Comparison of ENCODE assay signal across 15 cellular contexts in genomic region chr4:139956436-139957107, GRCh38.
A peak's percentile ranks its signal among the peaks of the same experiment; 100 is the strongest.
DNase-seq lines count a peak whose midpoint lies in the region; ATAC-seq and TF ChIP-seq lines count a peak whose summit lies in the region.
"Had no signal": no experiment of that assay in that cellular context is flagged by ENCODE, and none has a peak within 500 bp of the region (broad histone marks: within the 10 kb centered on the region; RNA-seq: fewer than 3 reads in every experiment).

No MANE protein-coding gene starts in this region.

- H3K4me3 Mint-ChIP-seq in endodermal cell, result no peak overlapping the region
- H3K4me3 Mint-ChIP-seq: CD14-positive monocyte; stimulated activated effector memory CD8-positive, alpha-beta T cell treated with anti-CD3 and anti-CD28 coated beads, Interleukin-12 subunit alpha, Interleukin-12 subunit beta, amount 100 ng/mL, for 72 hours had no signal

- no peak overlapping the region for H3K4me3 ChIP-seq in Karpas-422 (ENCODE audit: low read length)
- H3K4me3 ChIP-seq in left lung, result no peak overlapping the region
- H3K4me3 ChIP-seq in endodermal cell (ENCODE audit: low read length), result no peak overlapping the region
- H3K4me3 ChIP-seq: psoas muscle had no signal

- no peak overlapping the region for H3K9ac ChIP-seq in Karpas-422 (ENCODE audit: low read length)
- H3K9ac ChIP-seq in endodermal cell (ENCODE audit: extremely low read depth, low read length, poor library complexity, severe bottlenecking), result no peak overlapping the region

- no peak overlapping the region for H2AFZ ChIP-seq in Karpas-422 (ENCODE audit: low read length)

- H3K27me3 Mint-ChIP-seq in endodermal cell (ENCODE audit: insufficient read depth), result no peaks in the 10 kb centered on the region

- intact Hi-C loops in left lung (cut with DNase I), result no loop called here

- H3K9me3 ChIP-seq in Karpas-422 (ENCODE audit: low read length) (no peaks in the 10 kb centered on the region), left lung (no peaks in the 10 kb centered on the region), endodermal cell (ENCODE audit: control insufficient read depth, low read length) (peaks cover 9% of the 10 kb centered on the region)
- H3K9me3 ChIP-seq: psoas muscle had no signal

- WGBS in endodermal cell (ENCODE audit: insufficient coverage in 1 of 2, insufficient read length in 1 of 2), 2 experiments, result 87 to 97% methylated on average over 6 to 7 of the region's 7 CpGs

- H3K4me1 ChIP-seq in Karpas-422 (ENCODE audit: low read length), result peaks cover 70% of the 10 kb centered on the region
- peaks cover 0 to 2% of the 10 kb centered on the region in 2 donors for H3K4me1 ChIP-seq in left lung
- peaks cover 13% of the 10 kb centered on the region for H3K4me1 ChIP-seq in endodermal cell (ENCODE audit: control insufficient read depth, insufficient read depth, low read length)

- peaks cover 9% of the 10 kb centered on the region for H3K36me3 Mint-ChIP-seq in endodermal cell (ENCODE audit: low read depth)
- H3K36me3 Mint-ChIP-seq: CD14-positive monocyte; stimulated activated effector memory CD8-positive, alpha-beta T cell treated with anti-CD3 and anti-CD28 coated beads, Interleukin-12 subunit alpha, Interleukin-12 subunit beta, amount 100 ng/mL, for 72 hours had no signal

- no peaks in the 10 kb centered on the region for H3K36me3 ChIP-seq in Karpas-422 (ENCODE audit: insufficient read depth, low read length)
- H3K36me3 ChIP-seq in left lung, result no peaks in the 10 kb centered on the region
- peaks cover 3% of the 10 kb centered on the region for H3K36me3 ChIP-seq in endodermal cell (ENCODE audit: control insufficient read depth, insufficient read depth, low read length)

- no peak for TF ChIP-seq CTCF in left lung (IDR thresholded peaks at IDR 0.05)
- TF ChIP-seq CTCF in endodermal cell (conservative IDR thresholded peaks at IDR 0.05), result no peak

- H4K20me1 ChIP-seq in Karpas-422 (ENCODE audit: insufficient read depth, low read depth, low read length), result no peaks in the 10 kb centered on the region

- peak overlapping the region; percentile 18 for H3K4me2 ChIP-seq in Karpas-422 (ENCODE audit: low read depth, low read length, poor library complexity, severe bottlenecking)

- no peaks in the 10 kb centered on the region for H3K9me2 ChIP-seq in Karpas-422 (replicated peaks; ENCODE audit: insufficient read depth, low read length)

- ATAC-seq in left lung, result peak; percentile 40
- ATAC-seq: stimulated activated effector memory CD8-positive, alpha-beta T cell treated with anti-CD3 and anti-CD28 coated beads, Interleukin-12 subunit alpha, Interleukin-12 subunit beta, amount 100 ng/mL, for 72 hours had no signal

- H3K27me3 ChIP-seq in Karpas-422 (ENCODE audit: low read length) (no peaks in the 10 kb centered on the region), left lung (no peaks in the 10 kb centered on the region), endodermal cell (ENCODE audit: control insufficient read depth, insufficient read depth, low read length, poor library complexity, severe bottlenecking) (no peaks in the 10 kb centered on the region)

- DNase-seq in Karpas-422 (no peak), dermis microvascular lymphatic vessel endothelial cell (ENCODE audit: low read depth in 2 of 2) (peak; percentile 40 to 48), left lung (no peak), superior temporal gyrus (ENCODE audit: extremely low spot score) (peak; percentile 62), T-helper 2 cell (no peak), NCI-H524 treated with DMSO at 0.1 percent for 48 hours (lab: John Stamatoyannopoulos, UW) (no peak), endodermal cell (no peak), NCI-H1105 treated with DMSO at 0.1 percent for 48 hours (lab: John Stamatoyannopoulos, UW) (no peak)
- DNase-seq: activated CD4-positive, alpha-beta T cell treated with anti-CD3 and anti-CD28 coated beads for 48 hours; activated T-cell treated with anti-CD3 and anti-CD28 coated beads, Interleukin-2, amount 50 U/mL, for 48 hours; psoas muscle; stimulated activated CD4-positive, alpha-beta T cell treated with anti-CD3 and anti-CD28 coated beads, Interleukin-2, amount 100 ng/mL, for 24 hours; SW 1271 had no signal

- H3K4me1 Mint-ChIP-seq in endodermal cell, result peaks cover 36% of the 10 kb centered on the region

- no peaks in the 10 kb centered on the region for H3K9me3 Mint-ChIP-seq in endodermal cell
- H3K9me3 Mint-ChIP-seq: CD14-positive monocyte; stimulated activated effector memory CD8-positive, alpha-beta T cell treated with anti-CD3 and anti-CD28 coated beads, Interleukin-12 subunit alpha, Interleukin-12 subunit beta, amount 100 ng/mL, for 72 hours had no signal

- no peak overlapping the region for H3K27ac Mint-ChIP-seq in endodermal cell
- H3K27ac Mint-ChIP-seq: stimulated activated effector memory CD8-positive, alpha-beta T cell treated with anti-CD3 and anti-CD28 coated beads, Interleukin-12 subunit alpha, Interleukin-12 subunit beta, amount 100 ng/mL, for 72 hours had no signal

- peaks cover 43% of the 10 kb centered on the region; the same call in 1 of the 2 replicates for H3K79me2 ChIP-seq in Karpas-422 (ENCODE audit: low read length)

- no peak overlapping the region for H3K27ac ChIP-seq in Karpas-422 (ENCODE audit: low read length)
- peak overlapping the region; percentile 15 to 74 for H3K27ac ChIP-seq in left lung
- H3K27ac ChIP-seq in endodermal cell (ENCODE audit: low read depth, low read length), result no peak overlapping the region
- H3K27ac ChIP-seq: psoas muscle had no signal

Comparison
In these comparisons a context has a peak if more than half of its experiments do, and no peak if none do; other contexts are left out.
1. DNase-seq: peak in dermis microvascular lymphatic vessel endothelial cell (2 of 2) and superior temporal gyrus (single experiment); none in Karpas-422 (single experiment), left lung (0 of 2), T-helper 2 cell (0 of 5), NCI-H524 treated with DMSO at 0.1 percent for 48 hours (single experiment), endodermal cell (single experiment) and NCI-H1105 treated with DMSO at 0.1 percent for 48 hours (single experiment).
2. H3K27ac ChIP-seq: peak in left lung (2 of 2); none in Karpas-422 (single experiment) and endodermal cell (single experiment).